20 cellular contexts compared by ENCODE assay signal in genomic region chr16:56669840-56670639, GRCh38. TPM values are rescaled to one million over a fixed set of nuclear protein-coding genes. Genes with fewer than 3 reads are reported as not detected.
DNase-seq lines count a peak whose midpoint lies in the region; ATAC-seq and TF ChIP-seq lines count a peak whose summit lies in the region.
"Had no signal": no experiment of that assay in that cellular context is flagged by ENCODE, and none has a peak within 500 bp of the region (broad histone marks: within the 10 kb centered on the region; RNA-seq: fewer than 3 reads in every experiment).

No MANE protein-coding gene starts in this region.

- 0 out of 2 replicates have a peak, but pooled peaks cover 2% of the 10 kb centered on the region for H3K27me3 ChIP-seq in Karpas-422 (ENCODE audit: low read length)
- peaks cover 92% of the 10 kb centered on the region for H3K27me3 ChIP-seq in endodermal cell (ENCODE audit: control insufficient read depth, insufficient read depth, low read length, poor library complexity, severe bottlenecking)
- H3K27me3 ChIP-seq in mucosa of stomach (ENCODE audit: control insufficient read depth, insufficient read depth, low read length): peaks cover 37% of the 10 kb centered on the region
- H3K27me3 ChIP-seq: Peyer's patch had no signal

- no peaks in the 10 kb centered on the region for H3K36me3 Mint-ChIP-seq in endodermal cell (ENCODE audit: low read depth)
- H3K36me3 Mint-ChIP-seq: natural killer cell treated with Interleukin-12 subunit alpha and Interleukin-12 subunit beta and Interleukin-15 and Interleukin-18, amount 100 ng/mL, for 72 hours had no signal

- H3K36me3 ChIP-seq in ES-I3 (ENCODE audit: insufficient read depth, low read length) (no peaks in the 10 kb centered on the region), Karpas-422 (ENCODE audit: insufficient read depth, low read length) (no peaks in the 10 kb centered on the region), endodermal cell (ENCODE audit: control insufficient read depth, insufficient read depth, low read length) (no peaks in the 10 kb centered on the region), mucosa of stomach (ENCODE audit: control insufficient read depth, insufficient read depth, low read length) (no peaks in the 10 kb centered on the region)
- H3K36me3 ChIP-seq: cardiac muscle cell, Peyer's patch, spleen, transverse colon had no signal

- H3K4me1 ChIP-seq in ES-I3 (ENCODE audit: insufficient read depth, low read length) (peaks cover 12% of the 10 kb centered on the region), Karpas-422 (ENCODE audit: low read length) (peaks cover 19% of the 10 kb centered on the region), endodermal cell (ENCODE audit: control insufficient read depth, insufficient read depth, low read length) (no peaks in the 10 kb centered on the region), mucosa of stomach (ENCODE audit: control insufficient read depth, insufficient read depth, low read length) (peaks cover 27% of the 10 kb centered on the region)
- H3K4me1 ChIP-seq: psoas muscle had no signal

- no peak overlapping the region for H3K4me3 Mint-ChIP-seq in endodermal cell
- H3K4me3 Mint-ChIP-seq: activated CD4-positive, alpha-beta memory T cell treated with anti-CD3 and anti-CD28 coated beads for 36 hours; natural killer cell treated with Interleukin-12 subunit alpha and Interleukin-12 subunit beta and Interleukin-15 and Interleukin-18, amount 100 ng/mL, for 72 hours had no signal

- 35 to 43% methylated on average over 10 to 19 of the region's 19 CpGs for WGBS in endodermal cell (ENCODE audit: insufficient coverage in 1 of 2, insufficient read length in 1 of 2), 2 experiments

- peak overlapping the region; percentile 13 for H3K4me2 ChIP-seq in Karpas-422 (ENCODE audit: low read depth, low read length, poor library complexity, severe bottlenecking)
- H3K4me2 ChIP-seq: KMS-11 had no signal

- peaks cover 94% of the 10 kb centered on the region for H3K27me3 Mint-ChIP-seq in endodermal cell (ENCODE audit: insufficient read depth)

- TF ChIP-seq CTCF in endodermal cell (conservative IDR thresholded peaks at IDR 0.05): no peak

- H3K9ac ChIP-seq in ES-I3 (ENCODE audit: low read depth, low read length) (peak overlapping the region; percentile 41), Karpas-422 (ENCODE audit: low read length) (peak overlapping the region; percentile 2; the same call in 1 of the 2 replicates), endodermal cell (ENCODE audit: extremely low read depth, low read length, poor library complexity, severe bottlenecking) (no peak overlapping the region), mucosa of stomach (ENCODE audit: low read length) (peak overlapping the region; percentile 20)
- H3K9ac ChIP-seq: KMS-11 had no signal

- ATAC-seq in HG03469 (IDR thresholded peaks at IDR 0.05; ENCODE audit: unreplicated experiment) (no peak), GM18517 (IDR thresholded peaks at IDR 0.05; ENCODE audit: unreplicated experiment) (no peak)
- ATAC-seq: left ventricle myocardium superior, psoas muscle had no signal

- H3K9me3 ChIP-seq in ES-I3 (ENCODE audit: control insufficient read depth, insufficient read depth, low read length): no peaks in the 10 kb centered on the region
- H3K9me3 ChIP-seq in Karpas-422 (ENCODE audit: low read length): no peaks in the 10 kb centered on the region
- H3K9me3 ChIP-seq in endodermal cell (ENCODE audit: control insufficient read depth, low read length): no peaks in the 10 kb centered on the region
- H3K9me3 ChIP-seq in mucosa of stomach (ENCODE audit: control insufficient read depth, low read length): no peaks in the 10 kb centered on the region
- H3K9me3 ChIP-seq: Peyer's patch, psoas muscle, spleen, transverse colon had no signal

- H2AFZ ChIP-seq in Karpas-422 (ENCODE audit: low read length): peak overlapping the region; percentile 24; the same call in 1 of the 2 replicates

- H3K27ac ChIP-seq in Karpas-422 (ENCODE audit: low read length) (no peak overlapping the region), endodermal cell (ENCODE audit: low read depth, low read length) (no peak overlapping the region)
- H3K27ac ChIP-seq: cardiac muscle cell, KMS-11, psoas muscle, spleen, transverse colon had no signal

- DNase-seq in Karpas-422 (no peak), endodermal cell (peak; percentile 60), hippocampal formation (lab: John Stamatoyannopoulos, UW) (no peak), DMS 273 treated with DMSO at 0.1 percent for 48 hours (lab: John Stamatoyannopoulos, UW) (no peak)
- DNase-seq: activated CD4-positive, alpha-beta memory T cell treated with anti-CD3 and anti-CD28 coated beads for 36 hours; GF-D8; hypothalamus; left ventricle myocardium superior; psoas muscle; spleen had no signal

- no peaks in the 10 kb centered on the region for H3K79me2 ChIP-seq in Karpas-422 (ENCODE audit: low read length)

- H3K9me3 Mint-ChIP-seq in endodermal cell: no peaks in the 10 kb centered on the region
- H3K9me3 Mint-ChIP-seq: activated CD4-positive, alpha-beta memory T cell treated with anti-CD3 and anti-CD28 coated beads for 36 hours; natural killer cell treated with Interleukin-12 subunit alpha and Interleukin-12 subunit beta and Interleukin-15 and Interleukin-18, amount 100 ng/mL, for 72 hours had no signal

- H3K27ac Mint-ChIP-seq in endodermal cell: no peak overlapping the region
- H3K27ac Mint-ChIP-seq: activated CD4-positive, alpha-beta memory T cell treated with anti-CD3 and anti-CD28 coated beads for 36 hours; natural killer cell treated with Interleukin-12 subunit alpha and Interleukin-12 subunit beta and Interleukin-15 and Interleukin-18, amount 100 ng/mL, for 72 hours had no signal

- H3K9me2 ChIP-seq in Karpas-422 (replicated peaks; ENCODE audit: insufficient read depth, low read length): no peaks in the 10 kb centered on the region

- no peak overlapping the region; the same call in 1 of the 2 replicates for H3K4me3 ChIP-seq in Karpas-422 (ENCODE audit: low read length)
- H3K4me3 ChIP-seq in endodermal cell (ENCODE audit: low read length): no peak overlapping the region
- H3K4me3 ChIP-seq in mucosa of stomach (ENCODE audit: low read length): peak overlapping the region; percentile 70
- H3K4me3 ChIP-seq: cardiac muscle cell, psoas muscle had no signal

- H4K20me1 ChIP-seq in Karpas-422 (ENCODE audit: insufficient read depth, low read depth, low read length): no peaks in the 10 kb centered on the region

- H3K4me1 Mint-ChIP-seq in endodermal cell: peaks cover 10% of the 10 kb centered on the region

RNA-seq across cellular contexts. Expression of gene MT1H, which starts 0.4 kb away (rescaled TPM):
- total RNA-seq in Karpas-422 (2014; rRNA removed; shearing (Covaris generic); ENCODE audit: low replicate concordance): 4.6 TPM in 1 of 2 replicates, not detected in the other
- total RNA-seq in endodermal cell: 1 to 10 TPM in 1 of 2 donors, not detected in 1; 1.6 TPM
- polyA plus RNA-seq in endodermal cell (2013, experiment 1 of 2): 3.5 TPM
- not detected for polyA plus RNA-seq in endodermal cell (2013, experiment 2 of 2)
- total RNA-seq: cardiac muscle cell; H4; left ventricle myocardium superior; natural killer cell treated with Interleukin-12 subunit alpha and Interleukin-12 subunit beta and Interleukin-15 and Interleukin-18, amount 100 ng/mL, for 72 hours; psoas muscle; spleen had no signal
- polyA plus RNA-seq: cardiac muscle cell, psoas muscle had no signal

RNA-seq across cellular contexts. Expression of gene MT1G, which starts 2.2 kb away (rescaled TPM):
- not detected in 2 replicates for total RNA-seq in Karpas-422 (2014; rRNA removed; shearing (Covaris generic); ENCODE audit: low replicate concordance)
- total RNA-seq in endodermal cell: 1 to 10 TPM in 1 of 2 donors, not detected in 1; 7.8 TPM
- 10.4 TPM for polyA plus RNA-seq in endodermal cell (2013, experiment 1 of 2)
- polyA plus RNA-seq in endodermal cell (2013, experiment 2 of 2): 1.6 TPM
- total RNA-seq: cardiac muscle cell, H4, left ventricle myocardium superior had no signal
- polyA plus RNA-seq: cardiac muscle cell had no signal

RNA-seq across cellular contexts. Expression of gene MT1X, which starts 12.2 kb away (rescaled TPM):
- total RNA-seq in Karpas-422 (2014; rRNA removed; shearing (Covaris generic); ENCODE audit: low replicate concordance): 238 and 374 TPM in 2 replicates
- total RNA-seq in endodermal cell: 1 to 10 TPM; 1.5 to 8.8 TPM
- polyA plus RNA-seq in endodermal cell (2013, experiment 1 of 2): 25.0 TPM
- 13.0 TPM for polyA plus RNA-seq in endodermal cell (2013, experiment 2 of 2)

RNA-seq across cellular contexts. Expression of gene MT1F, which starts 12.3 kb away (rescaled TPM):
- 36.3 and 68.5 TPM in 2 replicates for total RNA-seq in Karpas-422 (2014; rRNA removed; shearing (Covaris generic); ENCODE audit: low replicate concordance)
- total RNA-seq in endodermal cell: 1 to 10 TPM in 1 of 2 donors, not detected in 1; 3.4 TPM
- polyA plus RNA-seq in endodermal cell (2013, experiment 1 of 2): 3.5 TPM
- polyA plus RNA-seq in endodermal cell (2013, experiment 2 of 2): 2.2 TPM
- total RNA-seq: cardiac muscle cell had no signal
- polyA plus RNA-seq: cardiac muscle cell had no signal

RNA-seq across cellular contexts. Expression of gene MT1B, which starts 18.4 kb away (rescaled TPM):
- total RNA-seq in Karpas-422 (2014; rRNA removed; shearing (Covaris generic); ENCODE audit: low replicate concordance): 2.7 and 5.7 TPM in 2 replicates
- total RNA-seq in endodermal cell: not detected
- not detected for polyA plus RNA-seq in endodermal cell (2013, experiment 1 of 2)
- polyA plus RNA-seq in endodermal cell (2013, experiment 2 of 2): not detected
- total RNA-seq: activated CD4-positive, alpha-beta memory T cell treated with anti-CD3 and anti-CD28 coated beads for 36 hours; cardiac muscle cell; H4; left ventricle myocardium superior; natural killer cell treated with Interleukin-12 subunit alpha and Interleukin-12 subunit beta and Interleukin-15 and Interleukin-18, amount 100 ng/mL, for 72 hours; psoas muscle; spleen; transverse colon had no signal
- polyA plus RNA-seq: cardiac muscle cell, psoas muscle, spleen had no signal

Comparison
In these comparisons a context has a peak if more than half of its experiments do, and no peak if none do; other contexts are left out.
1. RNA of gene MT1X, which starts 12.2 kb away (total RNA-seq): 238 to 374 TPM in Karpas-422; 1.5 to 8.8 TPM in endodermal cell; every median in the first group is over 10 times any median in the second.